Comparison of ENCODE assay signal across 10 cellular contexts in genomic region chr18:63741769-63742168, GRCh38. TPM values are rescaled to one million over a fixed set of nuclear protein-coding genes. Genes with fewer than 3 reads are reported as not detected.
DNase-seq lines count a peak whose midpoint lies in the region; ATAC-seq and TF ChIP-seq lines count a peak whose summit lies in the region.
"Had no signal": no experiment of that assay in that cellular context is flagged by ENCODE, and none has a peak within 500 bp of the region (broad histone marks: within the 10 kb centered on the region; RNA-seq: fewer than 3 reads in every experiment).

No MANE protein-coding gene starts in this region.

- H3K9me3 Mint-ChIP-seq in chondrocyte (ENCODE audit: low read depth) (no peaks in the 10 kb centered on the region), WTC11 (no peaks in the 10 kb centered on the region)

- H3K4me1 Mint-ChIP-seq in chondrocyte (ENCODE audit: low read depth) (no peaks in the 10 kb centered on the region), WTC11 (0 out of 2 replicates have a peak, but pooled peaks cover 2% of the 10 kb centered on the region)

- no peaks in the 10 kb centered on the region for H3K9me2 ChIP-seq in neural cell (ENCODE audit: insufficient read depth, low read length)

- H4K20me1 ChIP-seq in DND-41 (ENCODE audit: insufficient read depth, low read length) (no peaks in the 10 kb centered on the region), neural cell (ENCODE audit: insufficient read depth) (no peaks in the 10 kb centered on the region)

- POLR2A ChIA-PET in WTC11 (lab: Charles Lee): no interaction called here

- H3K36me3 ChIP-seq in DND-41 (ENCODE audit: insufficient read depth, low read length) (no peaks in the 10 kb centered on the region), neural cell (ENCODE audit: insufficient read depth, low read length) (no peaks in the 10 kb centered on the region)

- H3K4me3 Mint-ChIP-seq in chondrocyte (ENCODE audit: unreplicated experiment) (no peak overlapping the region), WTC11 (no peak overlapping the region)

- H3K27ac Mint-ChIP-seq in chondrocyte (ENCODE audit: unreplicated experiment) (no peak overlapping the region), WTC11 (no peak overlapping the region)

- H3K9ac ChIP-seq in DND-41 (ENCODE audit: low read depth, low read length) (no peak overlapping the region), neural cell (ENCODE audit: low read length) (no peak overlapping the region)

- H3K27me3 ChIP-seq in DND-41 (ENCODE audit: insufficient read depth, low read length, poor library complexity) (peaks cover 3% of the 10 kb centered on the region), neural cell (ENCODE audit: insufficient read depth, low read depth, low read length) (no peaks in the 10 kb centered on the region)

- H3K9me3 ChIP-seq in DND-41 (ENCODE audit: insufficient read depth, low read length, severe bottlenecking): no peaks in the 10 kb centered on the region
- no peaks in the 10 kb centered on the region for H3K9me3 ChIP-seq in neural cell (ENCODE audit: low read length)

- no peaks in the 10 kb centered on the region for H3K4me1 ChIP-seq in DND-41 (ENCODE audit: insufficient read depth, low read length)

- H3K36me3 Mint-ChIP-seq in chondrocyte (ENCODE audit: low read depth) (no peaks in the 10 kb centered on the region), WTC11 (no peaks in the 10 kb centered on the region)

- H3K4me2 ChIP-seq in DND-41 (ENCODE audit: insufficient read depth, low read length): no peak overlapping the region
- no peak overlapping the region for H3K4me2 ChIP-seq in neural cell (ENCODE audit: low read length)

- ATAC-seq in DND-41 (ENCODE audit: insufficient read depth, low read depth) (no peak), HG03095 (IDR thresholded peaks at IDR 0.05; ENCODE audit: unreplicated experiment) (no peak), WTC11 (no peak)
- ATAC-seq: left ventricle myocardium superior had no signal

- DNase-seq in DND-41 (no peak), NAMALWA (ENCODE audit: low spot score) (peak; percentile 5), chondrocyte (ENCODE audit: low spot score) (no peak), SHP77 (lab: John Stamatoyannopoulos, UW) (no peak), middle frontal gyrus (ENCODE audit: extremely low spot score, low spot score) (no peak), WTC11 (ENCODE audit: low spot score) (no peak)
- DNase-seq: left ventricle myocardium superior, T-helper 2 cell had no signal

- CTCF ChIA-PET in WTC11 (lab: Charles Lee): interaction anchor here (0.7 to 4.0 kb wide), 23 partner anchors 9 to 792 kb away, joined by 3 to 52 read pairs (median 4); partner anchors contain the start of gene SERPINB12

- peaks cover 17% of the 10 kb centered on the region for H3K27me3 Mint-ChIP-seq in chondrocyte (ENCODE audit: low read depth)
- H3K27me3 Mint-ChIP-seq in WTC11 (ENCODE audit: low read depth): no peaks in the 10 kb centered on the region

- H2AFZ ChIP-seq in DND-41 (ENCODE audit: low read depth, low read length): no peak overlapping the region
- H2AFZ ChIP-seq in neural cell (ENCODE audit: low read depth, low read length): no peak overlapping the region

- TF ChIP-seq RAD21 in neural cell (conservative IDR thresholded peaks at IDR 0.05): no peak

- H3F3A ChIP-seq in neural cell (ENCODE audit: insufficient read depth, low read length, poor library complexity, severe bottlenecking): no peaks in the 10 kb centered on the region

- H3K27ac ChIP-seq in DND-41 (ENCODE audit: low read length) (no peak overlapping the region), neural cell (ENCODE audit: low read length) (no peak overlapping the region)

- TF ChIP-seq CTCF in DND-41 (IDR thresholded peaks at IDR 0.05; ENCODE audit: borderline replicate concordance, extremely low read depth, low read length, poor library complexity, severe bottlenecking): peak; percentile 33
- peak; percentile 65 for TF ChIP-seq CTCF in chondrocyte (IDR thresholded peaks at IDR 0.05)
- peak; percentile 46 for TF ChIP-seq CTCF in neural cell (IDR thresholded peaks at IDR 0.05; ENCODE audit: poor library complexity, severe bottlenecking)
- TF ChIP-seq CTCF in WTC11 (IDR thresholded peaks at IDR 0.05): no peak

- H3K4me3 ChIP-seq in DND-41 (ENCODE audit: low read depth in 1 of 2, low read length in 2 of 2): no peak overlapping the region
- no peak overlapping the region for H3K4me3 ChIP-seq in neural cell (ENCODE audit: low read length)

- H3K79me2 ChIP-seq in DND-41 (ENCODE audit: insufficient read depth, low read length): no peaks in the 10 kb centered on the region
- H3K79me2 ChIP-seq in neural cell (replicated peaks; ENCODE audit: insufficient read depth, low read length): no peaks in the 10 kb centered on the region

- no peak for TF ChIP-seq EP300 in neural cell (conservative IDR thresholded peaks at IDR 0.05; ENCODE audit: poor library complexity, severe bottlenecking)

TF ChIP-seq in neural cell, 6 proteins besides CTCF, POLR2A, EP300 and RAD21:
- TF ChIP-seq REST (IDR thresholded peaks at IDR 0.05; ENCODE audit: borderline replicate concordance) (no peak), SMC3 (conservative IDR thresholded peaks at IDR 0.05; ENCODE audit: poor library complexity) (no peak), POLR2AphosphoS5 (IDR thresholded peaks at IDR 0.05) (no peak), MXI1 (conservative IDR thresholded peaks at IDR 0.05; ENCODE audit: poor library complexity, severe bottlenecking) (no peak), EZH2 (IDR thresholded peaks at IDR 0.05; ENCODE audit: borderline replicate concordance, insufficient read depth, low read length, poor library complexity, severe bottlenecking) (no peak)
TF ChIP-seq in neural cell: peak in this region for 0.

TF ChIP-seq in WTC11, 78 proteins besides CTCF, POLR2A, EP300 and RAD21:
- TF ChIP-seq MYBL2 (CRISPR knock-in tag; IDR thresholded peaks at IDR 0.05) (no peak), ZNF396 (CRISPR knock-in tag; IDR thresholded peaks at IDR 0.05; ENCODE audit: borderline replicate concordance) (no peak), ETV6 (CRISPR knock-in tag; IDR thresholded peaks at IDR 0.05) (no peak), ZSCAN18 (CRISPR knock-in tag; IDR thresholded peaks at IDR 0.05) (no peak), CDX4 (CRISPR knock-in tag; IDR thresholded peaks at IDR 0.05; ENCODE audit: borderline replicate concordance) (no peak), ZNF121 (CRISPR knock-in tag; IDR thresholded peaks at IDR 0.05) (no peak), IRF2 (CRISPR knock-in tag; IDR thresholded peaks at IDR 0.05; ENCODE audit: borderline replicate concordance, low read depth) (no peak), GABPB1 (CRISPR knock-in tag; IDR thresholded peaks at IDR 0.05) (no peak), FOXJ3 (CRISPR knock-in tag; IDR thresholded peaks at IDR 0.05; ENCODE audit: borderline replicate concordance) (no peak), CREM (CRISPR knock-in tag; IDR thresholded peaks at IDR 0.05) (no peak), EMX1 (CRISPR knock-in tag; IDR thresholded peaks at IDR 0.05) (no peak), SOX15 (CRISPR knock-in tag; IDR thresholded peaks at IDR 0.05) (no peak), E2F1 (CRISPR knock-in tag; IDR thresholded peaks at IDR 0.05) (no peak), ELF4 (CRISPR knock-in tag; IDR thresholded peaks at IDR 0.05; ENCODE audit: low read depth) (no peak), FOXP1 (CRISPR knock-in tag; IDR thresholded peaks at IDR 0.05; ENCODE audit: borderline replicate concordance) (no peak), RORB (CRISPR knock-in tag; IDR thresholded peaks at IDR 0.05) (no peak), USF1 (CRISPR knock-in tag; IDR thresholded peaks at IDR 0.05) (no peak), JUN (CRISPR knock-in tag; IDR thresholded peaks at IDR 0.05) (no peak)

RNA-seq across cellular contexts. Expression of gene SERPINB7, which starts 33.4 kb away (rescaled TPM):
- total RNA-seq in chondrocyte (not detected in 3 replicates), WTC11 (2021) (not detected in 3 replicates)
- polyA plus RNA-seq in neural cell: not detected in 2 replicates
- polyA minus RNA-seq in neural cell: not detected in 2 replicates
- total RNA-seq: left ventricle myocardium superior had no signal

RNA-seq across cellular contexts. Expression of gene SERPINB11, which starts 39.0 kb away (rescaled TPM):
- total RNA-seq in chondrocyte: not detected in 3 replicates
- not detected in 2 replicates for polyA plus RNA-seq in neural cell
- not detected in 2 replicates for polyA minus RNA-seq in neural cell
- not detected in 3 replicates for total RNA-seq in WTC11 (2021)
- total RNA-seq: left ventricle myocardium superior had no signal
